ENCODE assay signal across 18 cellular contexts in the genomic region with DNA sequence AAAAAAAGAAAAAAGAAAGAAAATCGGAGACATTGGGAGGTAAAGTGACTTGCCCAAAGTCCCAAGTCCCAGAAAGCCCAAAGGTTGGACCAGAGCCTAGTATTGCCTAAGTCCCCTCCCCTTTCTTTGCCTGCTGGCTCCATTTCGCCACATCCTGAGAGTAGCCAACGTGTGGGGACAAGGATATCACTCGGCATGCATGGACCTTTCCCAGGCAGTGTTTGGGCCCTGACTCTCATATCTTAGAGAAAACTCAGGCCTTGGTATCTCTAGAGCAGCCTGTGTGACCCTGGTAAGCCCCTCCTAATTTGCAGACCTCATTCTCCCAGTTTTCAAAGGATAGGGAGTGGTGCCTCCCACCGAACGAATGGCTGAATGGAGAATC.
A peak's percentile ranks its signal among the peaks of the same experiment; 100 is the strongest.
DNase-seq lines count a peak whose midpoint lies in the region; ATAC-seq, FAIRE-seq and TF ChIP-seq lines count a peak whose summit lies in the region.
"Had no signal": no experiment of that assay in that cellular context is flagged by ENCODE, and none has a peak within 500 bp of the region (broad histone marks: within the 10 kb centered on the region; RNA-seq: fewer than 3 reads in every experiment).

No MANE protein-coding gene starts in this region.

- H3K36me3 ChIP-seq in HepG2 (replicated peaks in 1 of 2; ENCODE audit: control insufficient read depth in 1 of 2, insufficient read depth in 2 of 2, low read length in 2 of 2) (no peaks in the 10 kb centered on the region), uterus (no peaks in the 10 kb centered on the region)

- peak overlapping the region; percentile 69 for H3K4me2 ChIP-seq in HepG2 (ENCODE audit: low read depth, low read length)

- TF ChIP-seq POLR2A in HepG2 (IDR thresholded peaks at IDR 0.05; ENCODE audit: insufficient read depth in 1 of 2, low read depth in 2 of 2, low read length in 2 of 2) (no peak), uterus (IDR thresholded peaks at IDR 0.05) (no peak)

- peak overlapping the region; percentile 62 for H2AFZ ChIP-seq in HepG2 (ENCODE audit: low read length)

- H3K27ac ChIP-seq in HepG2 (ENCODE audit: extremely low read length, insufficient read depth, low read length) (peak overlapping the region; percentile 48), uterus (peak overlapping the region; percentile 53 to 66)
- H3K27ac ChIP-seq: parathyroid adenoma, SK-N-MC had no signal

- H3K9ac ChIP-seq in HepG2 (ENCODE audit: insufficient read depth, low read depth, low read length): no peak overlapping the region
- H3K9ac ChIP-seq: parathyroid adenoma had no signal

- WGBS in HepG2 (ENCODE audit: low lambda C conversion rate): 7% methylated on average over 6 of the region's 6 CpGs

- POLR2A ChIA-PET in HepG2 (lab: Yijun Ruan, JAX): interaction anchor here (1.0 kb wide), 1 partner anchor 20 kb away, joined by 3 read pairs; no protein-coding TSS in a partner anchor

- no peaks in the 10 kb centered on the region for H4K20me1 ChIP-seq in HepG2 (ENCODE audit: insufficient read depth, low read length)

- peak; percentile 18 for FAIRE-seq in HepG2 (lab: Jason Lieb, UNC)
- no peak for FAIRE-seq in GM19239 (lab: Jason Lieb, UNC)
- FAIRE-seq: K562 had no signal

- H3K79me2 ChIP-seq in HepG2 (ENCODE audit: insufficient read depth, low read length): no peaks in the 10 kb centered on the region
- H3K79me2 ChIP-seq: parathyroid adenoma had no signal

- intact Hi-C loops in left cardiac atrium (cut with DNase I) (no loop called here), left ventricle myocardium superior (cut with micrococcal nuclease) (no loop called here), HepG2 (cut with micrococcal nuclease; ENCODE audit: unreplicated experiment) (loop anchor here (10.0 kb wide), 2 partner anchors 120 to 280 kb away; no protein-coding TSS in a partner anchor), posterior vena cava (cut with DNase I) (no loop called here), uterus (cut with DNase I; ENCODE audit: low total_unique reads) (no loop called here)

- ATAC-seq in left cardiac atrium: no peak
- ATAC-seq in left ventricle myocardium superior: no peak
- peak; percentile 51 for ATAC-seq in HepG2
- ATAC-seq in HG02763 (IDR thresholded peaks at IDR 0.05; ENCODE audit: unreplicated experiment): no peak
- ATAC-seq: activated T-helper 17 cell treated with anti-CD3 and anti-CD28 coated beads, Interleukin-2, amount 50 U/mL, for 72 hours had no signal

- DNase-seq in left cardiac atrium (peak; percentile 41), left ventricle myocardium superior (no peak), HepG2 (ENCODE audit: low spot score) (peak; percentile 28), posterior vena cava (ENCODE audit: low spot score) (peak; percentile 62), uterus (no peak), GM19239 (ENCODE audit: insufficient read length, low spot score) (no peak), kidney tubule cell (ENCODE audit: low spot score) (no peak)
- DNase-seq: activated CD4-positive, alpha-beta T cell treated with anti-CD3 and anti-CD28 coated beads, Interleukin-2, amount 50 U/mL, for 48 hours; Caco-2; dorsolateral prefrontal cortex; GDM1; NCI-H1105; NCI-H226 had no signal

- in situ Hi-C loops in HepG2 (cut with HindIII; ENCODE audit: extremely low pct_ligation_motif_present, low pct_unique_long_range_greater_than_20kb): no loop called here

- TF ChIP-seq CTCF in HepG2 (CRISPR knock-in tag; IDR thresholded peaks at IDR 0.05) (no peak), uterus (IDR thresholded peaks at IDR 0.05) (no peak)

- H3K4me1 ChIP-seq in HepG2 (ENCODE audit: insufficient read depth, low read length) (peaks cover 36% of the 10 kb centered on the region), uterus (peaks cover 2 to 9% of the 10 kb centered on the region in 2 donors)
- H3K4me1 ChIP-seq: parathyroid adenoma had no signal

- H3K9me3 ChIP-seq in HepG2 (ENCODE audit: low read length) (no peaks in the 10 kb centered on the region), uterus (no peaks in the 10 kb centered on the region)

- BruUV-seq in HepG2 (replicated peaks; lab: Mats Ljungman, UMichigan): no TSS peak

- TF ChIP-seq EP300 in HepG2 (IDR thresholded peaks at IDR 0.05; ENCODE audit: low read depth in 2 of 2, low read length in 2 of 2) (no peak), HepG2 (CRISPR knock-in tag; IDR thresholded peaks at IDR 0.05; ENCODE audit: borderline replicate concordance) (no peak)

- TF ChIP-seq RAD21 in HepG2 (CRISPR knock-in tag; IDR thresholded peaks at IDR 0.05): no peak

- peaks cover 0 to 2% of the 10 kb centered on the region in 2 experiments; a peak in 1 of 5 replicates for H3K27me3 ChIP-seq in HepG2 (ENCODE audit: control insufficient read depth in 1 of 2, insufficient read depth in 2 of 2, low read length in 2 of 2)
- no peaks in the 10 kb centered on the region for H3K27me3 ChIP-seq in uterus
- H3K27me3 ChIP-seq: dorsolateral prefrontal cortex had no signal

- CTCF ChIA-PET in HepG2 (lab: Yijun Ruan, JAX; ENCODE audit: low intra/inter-chr PET ratio, low total read pairs): no interaction called here

- peak overlapping the region in 1 of 3 experiments; percentile 43; a peak in 3 of 6 replicates for H3K4me3 ChIP-seq in HepG2 (replicated peaks in 1 of 3; ENCODE audit: insufficient read depth in 1 of 3, low read depth in 2 of 3, low read length in 3 of 3)
- H3K4me3 ChIP-seq in uterus: no peak overlapping the region
- H3K4me3 ChIP-seq: dorsolateral prefrontal cortex, K562, SK-N-MC had no signal

TF ChIP-seq in HepG2, 621 proteins besides CTCF, POLR2A, EP300 and RAD21:
- TF ChIP-seq CEBPB (IDR thresholded peaks at IDR 0.05; ENCODE audit: borderline replicate concordance, low read depth, low read length) (peak; percentile 43; the same call in 1 of the 2 replicates), FOXM1 (CRISPR knock-in tag; IDR thresholded peaks at IDR 0.05) (no peak), LCORL (IDR thresholded peaks at IDR 0.05) (no peak), LCORL (CRISPR knock-in tag; IDR thresholded peaks at IDR 0.05) (0 out of 2 replicates have a peak, but pooled peaks have one; percentile 5), HNF4G (IDR thresholded peaks at IDR 0.05; ENCODE audit: borderline replicate concordance, low read depth, low read length) (peak; percentile 41; the same call in 1 of the 2 replicates), HNF4G (CRISPR knock-in tag; IDR thresholded peaks at IDR 0.05; ENCODE audit: borderline replicate concordance, low read depth) (no peak), MZF1 (CRISPR knock-in tag; IDR thresholded peaks at IDR 0.05; ENCODE audit: borderline replicate concordance) (0 out of 2 replicates have a peak, but pooled peaks have one; percentile 36), ZFY (CRISPR knock-in tag; IDR thresholded peaks at IDR 0.05) (0 out of 2 replicates have a peak, but pooled peaks have one; percentile 10), MAZ (IDR thresholded peaks at IDR 0.05; ENCODE audit: borderline replicate concordance, low read depth, low read length) (no peak), MAZ (CRISPR knock-in tag; IDR thresholded peaks at IDR 0.05; ENCODE audit: low read depth) (peak; percentile 9), ZNF766 (CRISPR knock-in tag; IDR thresholded peaks at IDR 0.05; ENCODE audit: borderline replicate concordance) (no peak), CEBPG (CRISPR knock-in tag; IDR thresholded peaks at IDR 0.05) (peak; percentile 42), CCDC6 (CRISPR knock-in tag; IDR thresholded peaks at IDR 0.05) (no peak), HNF4A (CRISPR knock-in tag; IDR thresholded peaks at IDR 0.05) (0 out of 2 replicates have a peak, but pooled peaks have one; percentile 22)
- TF ChIP-seq, protein P1, sequence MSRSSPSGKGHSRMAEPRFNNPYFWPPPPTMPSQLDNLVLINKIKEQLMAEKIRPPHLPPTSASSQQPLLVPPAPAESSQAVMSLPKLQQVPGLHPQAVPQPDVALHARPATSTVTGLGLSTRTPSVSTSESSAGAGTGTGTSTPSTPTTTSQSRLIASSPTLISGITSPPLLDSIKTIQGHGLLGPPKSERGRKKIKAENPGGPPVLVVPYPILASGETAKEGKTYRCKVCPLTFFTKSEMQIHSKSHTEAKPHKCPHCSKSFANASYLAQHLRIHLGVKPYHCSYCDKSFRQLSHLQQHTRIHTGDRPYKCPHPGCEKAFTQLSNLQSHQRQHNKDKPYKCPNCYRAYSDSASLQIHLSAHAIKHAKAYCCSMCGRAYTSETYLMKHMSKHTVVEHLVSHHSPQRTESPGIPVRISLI (CRISPR knock-in tag; IDR thresholded peaks at IDR 0.05; ENCODE audit: borderline replicate concordance): no peak
- TF ChIP-seq, protein P2, sequence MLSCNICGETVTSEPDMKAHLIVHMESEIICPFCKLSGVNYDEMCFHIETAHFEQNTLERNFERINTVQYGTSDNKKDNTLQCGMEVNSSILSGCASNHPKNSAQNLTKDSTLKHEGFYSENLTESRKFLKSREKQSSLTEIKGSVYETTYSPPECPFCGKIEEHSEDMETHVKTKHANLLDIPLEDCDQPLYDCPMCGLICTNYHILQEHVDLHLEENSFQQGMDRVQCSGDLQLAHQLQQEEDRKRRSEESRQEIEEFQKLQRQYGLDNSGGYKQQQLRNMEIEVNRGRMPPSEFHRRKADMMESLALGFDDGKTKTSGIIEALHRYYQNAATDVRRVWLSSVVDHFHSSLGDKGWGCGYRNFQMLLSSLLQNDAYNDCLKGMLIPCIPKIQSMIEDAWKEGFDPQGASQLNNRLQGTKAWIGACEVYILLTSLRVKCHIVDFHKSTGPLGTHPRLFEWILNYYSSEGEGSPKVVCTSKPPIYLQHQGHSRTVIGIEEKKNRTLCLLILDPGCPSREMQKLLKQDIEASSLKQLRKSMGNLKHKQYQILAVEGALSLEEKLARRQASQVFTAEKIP (CRISPR knock-in tag; IDR thresholded peaks at IDR 0.05; ENCODE audit: borderline replicate concordance): no peak

Comparison
In these comparisons a context has a peak if more than half of its experiments do, and no peak if none do; other contexts are left out.
1. DNase-seq: peak in left cardiac atrium (single experiment), HepG2 (single experiment) and posterior vena cava (single experiment); none in left ventricle myocardium superior (single experiment), uterus (0 of 2), GM19239 (single experiment) and kidney tubule cell (single experiment).